ENCODE assay signal across 15 cellular contexts in the genomic region with DNA sequence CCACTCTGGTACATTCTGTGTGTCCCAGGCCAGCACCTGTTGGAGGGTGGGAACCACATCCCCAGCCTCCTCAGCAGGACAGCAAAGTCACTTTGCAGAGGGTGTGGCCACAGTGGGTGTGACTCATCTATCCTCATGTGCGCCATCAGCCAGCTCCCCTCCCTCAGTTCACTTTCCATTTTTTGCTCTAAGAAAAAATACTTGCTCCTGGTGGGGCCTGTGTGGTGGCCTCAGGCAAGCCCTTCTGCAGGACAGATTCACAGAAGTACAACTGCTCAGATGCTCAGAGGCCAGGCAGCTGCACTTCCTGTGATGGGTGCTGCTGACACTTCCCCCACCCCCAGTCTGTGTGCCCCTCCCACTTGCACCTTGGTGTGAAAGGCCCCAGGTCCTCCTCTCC.
DNase-seq lines count a peak whose midpoint lies in the region; ATAC-seq and TF ChIP-seq lines count a peak whose summit lies in the region.
"Had no signal": no experiment of that assay in that cellular context is flagged by ENCODE, and none has a peak within 500 bp of the region (broad histone marks: within the 10 kb centered on the region; RNA-seq: fewer than 3 reads in every experiment).

No MANE protein-coding gene starts in this region.

- H3K27me3 ChIP-seq in HCT116 (ENCODE audit: insufficient read depth, low read length) (no peaks in the 10 kb centered on the region), foreskin keratinocyte (no peaks in the 10 kb centered on the region)

- BruUV-seq in HCT116 (replicated peaks; lab: Mats Ljungman, UMichigan) = no TSS peak
- BruUV-seq in OCI-LY7 (replicated peaks; lab: Mats Ljungman, UMichigan) = no TSS peak

- H3K9me3 Mint-ChIP-seq in CD14-positive monocyte = peaks cover 0 to 18% (median 4%) of the 10 kb centered on the region in 7 donors

- DNase-seq in CD14-positive monocyte (ENCODE audit: low spot score) = no peak
- DNase-seq in HCT116 (ENCODE audit: low read depth, low spot score) = no peak
- DNase-seq in OCI-LY7 (ENCODE audit: low spot score) = peak; percentile 83
- no peak for DNase-seq in foreskin keratinocyte
- no peak for DNase-seq in NCI-H82 treated with DMSO at 0.1 percent for 48 hours (lab: John Stamatoyannopoulos, UW; ENCODE audit: unreplicated experiment)
- no peak for DNase-seq in NCI-H1694 (lab: John Stamatoyannopoulos, UW)
- DNase-seq: activated T-cell treated with anti-CD3 and anti-CD28 coated beads, Interleukin-2, amount 50 U/mL, for 1 hour; cerebellar nuclear complex; NCI-H2029; NCI-H69 had no signal

- H3K4me2 ChIP-seq in HCT116 (ENCODE audit: low read length) = peak overlapping the region; percentile 49
- peak overlapping the region; percentile 50 for H3K4me2 ChIP-seq in OCI-LY7 (ENCODE audit: low read length)

- H3K9me3 ChIP-seq in HCT116 (ENCODE audit: control insufficient read depth in 1 of 2, insufficient read depth in 1 of 2, low read depth in 1 of 2, low read length in 2 of 2) (no peaks in the 10 kb centered on the region), OCI-LY7 (ENCODE audit: low read length) (no peaks in the 10 kb centered on the region)

- peak overlapping the region; percentile 66 for H2AFZ ChIP-seq in HCT116 (ENCODE audit: low read depth, low read length, poor library complexity, severe bottlenecking)
- peak overlapping the region; percentile 61 for H2AFZ ChIP-seq in OCI-LY7 (ENCODE audit: low read length)

- POLR2A ChIA-PET in HCT116 (lab: Charles Lee) (interaction anchor here (1.0 kb wide), 1 partner anchor 25 kb away, joined by 3 read pairs; no protein-coding TSS in a partner anchor), OCI-LY7 (lab: Charles Lee) (no interaction called here)

- H3K79me2 ChIP-seq in HCT116 (ENCODE audit: insufficient read depth, low read length) = no peaks in the 10 kb centered on the region
- H3K79me2 ChIP-seq in OCI-LY7 (ENCODE audit: insufficient read depth, low read depth, low read length) = no peaks in the 10 kb centered on the region

- ATAC-seq in HCT116 (peak; percentile 74), foreskin keratinocyte (peak; percentile 27), GM21529 (IDR thresholded peaks at IDR 0.05; ENCODE audit: unreplicated experiment) (no peak), GM21737 (IDR thresholded peaks at IDR 0.05; ENCODE audit: unreplicated experiment) (no peak)
- ATAC-seq: activated CD4-positive, CD25-positive, alpha-beta regulatory T cell treated with anti-CD3 and anti-CD28 coated beads, Interleukin-2, amount 50 U/mL, for 24 hours had no signal

- H3K36me3 ChIP-seq in HCT116 (ENCODE audit: control insufficient read depth in 1 of 2, insufficient read depth in 2 of 2, low read length in 2 of 2) = no peaks in the 10 kb centered on the region
- no peaks in the 10 kb centered on the region for H3K36me3 ChIP-seq in OCI-LY7 (ENCODE audit: insufficient read depth, low read length)

- TF ChIP-seq POLR2A in HCT116 (IDR thresholded peaks at IDR 0.05; ENCODE audit: borderline replicate concordance, extremely low read depth, insufficient read depth, insufficient read length) = no peak

- H3K4me3 Mint-ChIP-seq in CD14-positive monocyte = no peak overlapping the region
- H3K4me3 Mint-ChIP-seq: B cell had no signal

- TF ChIP-seq CTCF in CD14-positive monocyte (IDR thresholded peaks at IDR 0.05) (no peak), HCT116 (IDR thresholded peaks at IDR 0.05 in 2 of 3, conservative IDR thresholded peaks at IDR 0.05 in 1 of 3; ENCODE audit: borderline replicate concordance in 1 of 3, insufficient read depth in 1 of 3, low read depth in 2 of 3, low read length in 2 of 3) (no peak), OCI-LY7 (conservative IDR thresholded peaks at IDR 0.05; ENCODE audit: low read length) (no peak), foreskin keratinocyte (conservative IDR thresholded peaks at IDR 0.05) (no peak)

- H3K9ac ChIP-seq in HCT116 (ENCODE audit: low read length) = no peak overlapping the region

- CTCF ChIA-PET in HCT116 (lab: Charles Lee) (interaction anchor here (1.3 to 1.4 kb wide), 3 partner anchors 60 to 130 kb away, joined by 4 to 6 read pairs (median 4); no protein-coding TSS in a partner anchor), OCI-LY7 (lab: Charles Lee; ENCODE audit: unreplicated experiment) (interaction anchor here (0.6 kb wide), 1 partner anchor 817 kb away, joined by 3 read pairs; no protein-coding TSS in a partner anchor)

- no peaks in the 10 kb centered on the region for H3K9me2 ChIP-seq in HCT116 (ENCODE audit: insufficient read depth)
- H3K9me2 ChIP-seq in OCI-LY7 (ENCODE audit: insufficient read depth, low read length) = no peaks in the 10 kb centered on the region

- H3K27ac ChIP-seq in HCT116 (ENCODE audit: low read depth, low read length) (no peak overlapping the region), OCI-LY7 (ENCODE audit: low read depth, low read length, poor library complexity, severe bottlenecking) (peak overlapping the region; percentile 51), foreskin keratinocyte (no peak overlapping the region)
- H3K27ac ChIP-seq: epithelial cell of prostate had no signal

- peaks cover 0 to 7% (median 4%) of the 10 kb centered on the region in 3 donors for H3K27me3 Mint-ChIP-seq in CD14-positive monocyte (ENCODE audit: low read depth in 3 of 3)

- H3K4me3 ChIP-seq in HCT116 (replicated peaks in 1 of 2; ENCODE audit: low read depth in 1 of 2, low read length in 2 of 2) (no peak overlapping the region), OCI-LY7 (ENCODE audit: low read depth, low read length, poor library complexity, severe bottlenecking) (no peak overlapping the region)

- peak overlapping the region; percentile 13 to 89 (median 79) for H3K27ac Mint-ChIP-seq in CD14-positive monocyte
- H3K27ac Mint-ChIP-seq: B cell had no signal

- RAD21 ChIA-PET in HCT116 (lab: Charles Lee; ENCODE audit: low non-redundant PET in 1 of 2, low total read pairs in 2 of 2, uncharacterized antibody in 2 of 2, unreplicated experiment in 2 of 2) = no interaction called here

- H4K20me1 ChIP-seq in HCT116 (ENCODE audit: insufficient read depth) = no peaks in the 10 kb centered on the region
- H4K20me1 ChIP-seq in OCI-LY7 (ENCODE audit: insufficient read depth, low read length) = no peaks in the 10 kb centered on the region

- no peak for TF ChIP-seq RAD21 in HCT116 (IDR thresholded peaks at IDR 0.05; ENCODE audit: low read depth)

- intact Hi-C loops in CD14-positive monocyte (cut with micrococcal nuclease) = no loop called here
- intact Hi-C loops in HCT116 (cut with micrococcal nuclease) = loop anchor here (2.0 to 10.0 kb wide), 2 partner anchors 130 to 216 kb away; a partner anchor contains a TSS
- intact Hi-C loops in OCI-LY7 (cut with micrococcal nuclease; ENCODE audit: unreplicated experiment) = loop anchor here (1.0 kb wide), 2 partner anchors 30 to 131 kb away; no protein-coding TSS in a partner anchor

- H3K4me1 ChIP-seq in HCT116 (ENCODE audit: control insufficient read depth in 1 of 2, insufficient read depth in 2 of 2, low read length in 2 of 2) (peaks cover 13 to 33% of the 10 kb centered on the region in 2 experiments; a peak in 3 of 4 replicates), OCI-LY7 (ENCODE audit: insufficient read depth, low read length, poor library complexity, severe bottlenecking) (peaks cover 37% of the 10 kb centered on the region), foreskin keratinocyte (no peaks in the 10 kb centered on the region)

- H3K36me3 Mint-ChIP-seq in CD14-positive monocyte = no peaks in the 10 kb centered on the region

- peaks cover 40% of the 10 kb centered on the region for H3K4me1 Mint-ChIP-seq in CD14-positive monocyte
- H3K4me1 Mint-ChIP-seq: B cell had no signal

TF ChIP-seq in HCT116, 20 proteins besides CTCF, POLR2A, EP300 and RAD21:
- TF ChIP-seq FOSL1 (IDR thresholded peaks at IDR 0.05; ENCODE audit: low read depth) (no peak), YY1 (IDR thresholded peaks at IDR 0.05; ENCODE audit: extremely low read depth, insufficient replicate concordance, low read depth, low read length) (no peak)
- TF ChIP-seq, protein P1, sequence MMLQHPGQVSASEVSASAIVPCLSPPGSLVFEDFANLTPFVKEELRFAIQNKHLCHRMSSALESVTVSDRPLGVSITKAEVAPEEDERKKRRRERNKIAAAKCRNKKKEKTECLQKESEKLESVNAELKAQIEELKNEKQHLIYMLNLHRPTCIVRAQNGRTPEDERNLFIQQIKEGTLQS (IDR thresholded peaks at IDR 0.05) = no peak
TF ChIP-seq in HCT116: peak in this region for 0.

Comparison
In these comparisons a context has a peak if more than half of its experiments do, and no peak if none do; other contexts are left out.
1. ATAC-seq: peak in HCT116 (single experiment) and foreskin keratinocyte (single experiment); none in GM21529 (single experiment) and GM21737 (single experiment).
2. intact Hi-C loops: an anchor here in HCT116 (2.0 to 10.0 kb wide) and OCI-LY7 (1.0 kb wide); none called in CD14-positive monocyte.